24 cellular contexts compared by ENCODE assay signal in genomic region chr3:107962015-107962414, GRCh38.
"Had no signal": no experiment of that assay in that cellular context is flagged by ENCODE, and none has a peak within 500 bp of the region (broad histone marks: within the 10 kb centered on the region; RNA-seq: fewer than 3 reads in every experiment).

No MANE protein-coding gene starts in this region.

- H3K36me3 Mint-ChIP-seq: stimulated activated effector memory CD8-positive, alpha-beta T cell treated with anti-CD3 and anti-CD28 coated beads, Interleukin-12 subunit alpha, Interleukin-12 subunit beta, amount 100 ng/mL, for 72 hours; stimulated activated memory B cell treated with anti-CD40 and anti-IgM and Interleukin-4, amounts not matched to agents 10 μg/mL and 1 μg/mL and 100 μg/mL, for 72 hours; stimulated activated naive B cell treated with anti-CD40 and anti-IgM and Interleukin-4, amounts not matched to agents 10 μg/mL and 1 μg/mL and 100 μg/mL, for 72 hours; type B pancreatic cell had no signal

- DNase-seq: stimulated activated CD4-positive, alpha-beta T cell treated with anti-CD3 and anti-CD28 coated beads, Interleukin-2, amount 100 ng/mL, for 48 hours; stimulated activated CD4-positive, alpha-beta T cell treated with anti-CD3 and anti-CD28 coated beads, Interleukin-4, amount 100 ng/mL, for 1 hour; stimulated activated CD4-positive, alpha-beta T cell treated with anti-CD3 and anti-CD28 coated beads, Interleukin-4, amount 100 ng/mL, for 24 hours; stimulated activated CD4-positive, alpha-beta T cell treated with anti-CD3 and anti-CD28 coated beads, Interleukin-4, amount 100 ng/mL, for 4 hours; stimulated activated CD8-positive, alpha-beta memory T cell treated with anti-CD3 and anti-CD28 coated beads, Interleukin-4, amount 100 ng/mL, for 48 hours; stimulated activated naive B cell treated with anti-CD40 and anti-IgM and Interleukin-4, amounts not matched to agents 10 μg/mL and 1 μg/mL and 100 μg/mL, for 72 hours; stimulated activated naive CD4-positive, alpha-beta T cell; stimulated activated naive CD4-positive, alpha-beta T cell treated with Interleukin-2 at 50 U/mL for 16 hours; stimulated activated naive CD8-positive, alpha-beta T cell treated with anti-CD3 and anti-CD28 coated beads, Interleukin-15, amount 100 ng/mL, for 72 hours; stimulated activated naive CD8-positive, alpha-beta T cell treated with anti-CD3 and anti-CD28 coated beads, Interleukin-15, Interleukin-2, amounts not matched to agents 100 U/mL and 50 U/mL, for 24 hours; stomach; substantia nigra; testis; thyroid gland; tibial artery; transverse colon; trophoblast cell; upper lobe of left lung; upper lobe of right lung; uterus had no signal

- H3K27me3 Mint-ChIP-seq: stimulated activated memory B cell treated with anti-CD40 and anti-IgM and Interleukin-4, amounts not matched to agents 10 μg/mL and 1 μg/mL and 100 μg/mL, for 72 hours; stimulated activated naive CD8-positive, alpha-beta T cell treated with anti-CD3 and anti-CD28 coated beads, Interleukin-15, amount 100 ng/mL, for 72 hours; stimulated activated naive CD8-positive, alpha-beta T cell treated with anti-CD3 and anti-CD28 coated beads, Interleukin-15, Interleukin-2, amounts not matched to agents 100 ng/mL and 50 ng/mL, for 24 hours; type B pancreatic cell had no signal

- H3K9me3 Mint-ChIP-seq: stimulated activated memory B cell treated with anti-CD40 and anti-IgM and Interleukin-4, amounts not matched to agents 10 μg/mL and 1 μg/mL and 100 μg/mL, for 72 hours; stimulated activated naive B cell treated with anti-CD40 and anti-IgM and Interleukin-4, amounts not matched to agents 10 μg/mL and 1 μg/mL and 100 μg/mL, for 72 hours; stimulated activated naive CD8-positive, alpha-beta T cell treated with anti-CD3 and anti-CD28 coated beads, Interleukin-15, Interleukin-2, amounts not matched to agents 100 ng/mL and 50 ng/mL, for 24 hours had no signal

- ATAC-seq: stimulated activated effector memory CD8-positive, alpha-beta T cell treated with anti-CD3 and anti-CD28 coated beads, Interleukin-12 subunit alpha, Interleukin-12 subunit beta, amount 100 ng/mL, for 72 hours; stimulated activated memory B cell treated with anti-CD40 and anti-IgM and Interleukin-4, amounts not matched to agents 10 μg/mL and 1 μg/mL and 100 μg/mL, for 72 hours; stimulated activated naive B cell treated with anti-CD40 and anti-IgM and Interleukin-4, amounts not matched to agents 10 μg/mL and 1 μg/mL and 100 μg/mL, for 72 hours; stimulated activated naive CD8-positive, alpha-beta T cell treated with anti-CD3 and anti-CD28 coated beads, Interleukin-15, amount 100 ng/mL, for 72 hours; upper lobe of right lung had no signal

- H3K27ac Mint-ChIP-seq: stimulated activated effector memory CD8-positive, alpha-beta T cell treated with anti-CD3 and anti-CD28 coated beads, Interleukin-12 subunit alpha, Interleukin-12 subunit beta, amount 100 ng/mL, for 72 hours; stimulated activated memory B cell treated with anti-CD40 and anti-IgM and Interleukin-4, amounts not matched to agents 10 μg/mL and 1 μg/mL and 100 μg/mL, for 72 hours; stimulated activated naive B cell treated with anti-CD40 and anti-IgM and Interleukin-4, amounts not matched to agents 10 μg/mL and 1 μg/mL and 100 μg/mL, for 72 hours; stimulated activated naive CD8-positive, alpha-beta T cell treated with anti-CD3 and anti-CD28 coated beads, Interleukin-15, Interleukin-2, amounts not matched to agents 100 ng/mL and 50 ng/mL, for 24 hours; type B pancreatic cell had no signal

- H3K4me3 Mint-ChIP-seq: stimulated activated effector memory CD8-positive, alpha-beta T cell treated with anti-CD3 and anti-CD28 coated beads, Interleukin-12 subunit alpha, Interleukin-12 subunit beta, amount 100 ng/mL, for 72 hours; stimulated activated memory B cell treated with anti-CD40 and anti-IgM and Interleukin-4, amounts not matched to agents 10 μg/mL and 1 μg/mL and 100 μg/mL, for 72 hours; stimulated activated naive B cell treated with anti-CD40 and anti-IgM and Interleukin-4, amounts not matched to agents 10 μg/mL and 1 μg/mL and 100 μg/mL, for 72 hours; stimulated activated naive CD8-positive, alpha-beta T cell treated with anti-CD3 and anti-CD28 coated beads, Interleukin-15, amount 100 ng/mL, for 72 hours; stimulated activated naive CD8-positive, alpha-beta T cell treated with anti-CD3 and anti-CD28 coated beads, Interleukin-15, Interleukin-2, amounts not matched to agents 100 ng/mL and 50 ng/mL, for 24 hours; type B pancreatic cell had no signal

- H3K4me1 Mint-ChIP-seq: stimulated activated memory B cell treated with anti-CD40 and anti-IgM and Interleukin-4, amounts not matched to agents 10 μg/mL and 1 μg/mL and 100 μg/mL, for 72 hours; stimulated activated naive B cell treated with anti-CD40 and anti-IgM and Interleukin-4, amounts not matched to agents 10 μg/mL and 1 μg/mL and 100 μg/mL, for 72 hours had no signal
